Comparison of ENCODE assay signal across 8 cellular contexts in genomic region chr10:103350522-103351260, GRCh38. TPM values are rescaled to one million over a fixed set of nuclear protein-coding genes. Genes with fewer than 3 reads are reported as not detected.
DNase-seq lines count a peak whose midpoint lies in the region; ATAC-seq and TF ChIP-seq lines count a peak whose summit lies in the region.

PCGF6 (minus strand) TSS chr10:103351140; CDS start chr10:103351066, 74 bp downstream.

- H3K4me1 Mint-ChIP-seq in activated T-cell treated with anti-CD3 and anti-CD28 coated beads, Interleukin-2, amount 50 U/mL, for 72 hours (ENCODE audit: low read depth), result peaks cover 13% of the 10 kb centered on the region

- no peaks in the 10 kb centered on the region for H3K9me3 ChIP-seq in HUES6 (ENCODE audit: control insufficient read depth, insufficient read depth, low read depth, low read length)
- H3K9me3 ChIP-seq in esophagus squamous epithelium, result no peaks in the 10 kb centered on the region

- H3K27ac ChIP-seq in HUES6 (ENCODE audit: low read depth, low read length) (peak within 1 kb of the TSS; percentile 76; the same call in 1 of the 2 replicates), esophagus squamous epithelium (peak within 1 kb of the TSS; percentile 79 to 90 (median 82))

- no peak for TF ChIP-seq POLR2A in esophagus squamous epithelium (IDR thresholded peaks at IDR 0.05)

- H3K36me3 Mint-ChIP-seq in activated T-cell treated with anti-CD3 and anti-CD28 coated beads, Interleukin-2, amount 50 U/mL, for 72 hours (ENCODE audit: insufficient read depth in 2 of 2), result peaks cover 2 to 5% of the 10 kb centered on the region in 2 donors

- H3K9me3 Mint-ChIP-seq in activated T-cell treated with anti-CD3 and anti-CD28 coated beads, Interleukin-2, amount 50 U/mL, for 72 hours, result no peaks in the 10 kb centered on the region

- H3K4me3 ChIP-seq in HUES6 (ENCODE audit: low read depth, low read length) (peak within 1 kb of the TSS; percentile 98), esophagus squamous epithelium (peak within 1 kb of the TSS; percentile 66 to 93 (median 74))

- H3K9ac ChIP-seq in HUES6 (ENCODE audit: low read length), result peak within 1 kb of the TSS; percentile 94

- H3K27ac Mint-ChIP-seq in activated T-cell treated with anti-CD3 and anti-CD28 coated beads, Interleukin-2, amount 50 U/mL, for 72 hours, result peak within 1 kb of the TSS; percentile 93

- peaks cover 27% of the 10 kb centered on the region for H3K36me3 ChIP-seq in HUES6 (ENCODE audit: control insufficient read depth, insufficient read depth, low read length)
- H3K36me3 ChIP-seq in esophagus squamous epithelium, result peaks cover 0 to 32% (median 0%) of the 10 kb centered on the region in 3 donors

- 0% methylated on average over 7 to 18 of the region's 82 CpGs for WGBS in esophagus squamous epithelium, 2 donors

- H3K27me3 ChIP-seq in HUES6 (ENCODE audit: control insufficient read depth, insufficient read depth, low read length) (no peaks in the 10 kb centered on the region), esophagus squamous epithelium (no peaks in the 10 kb centered on the region)

- DNase-seq in D341Med (ENCODE audit: low spot score), result peak; percentile 93
- peak; percentile 80 to 87 for DNase-seq in activated T-cell treated with anti-CD3 and anti-CD28 coated beads, Interleukin-2, amount 50 U/mL, for 72 hours
- DNase-seq in esophagus squamous epithelium (lab: John Stamatoyannopoulos, UW), result no peak
- DNase-seq in myocyte (ENCODE audit: low read depth), result peak; percentile 89
- DNase-seq in stimulated activated CD8-positive, alpha-beta memory T cell treated with anti-CD3 and anti-CD28 coated beads, Interleukin-7, amount 100 ng/mL, for 4 hours (ENCODE audit: low read depth in 2 of 2), result peak; percentile 34 to 64

- peak within 1 kb of the TSS; percentile 96 to 97 for H3K4me3 Mint-ChIP-seq in activated T-cell treated with anti-CD3 and anti-CD28 coated beads, Interleukin-2, amount 50 U/mL, for 72 hours

- H3K4me1 ChIP-seq in HUES6 (ENCODE audit: control insufficient read depth, insufficient read depth, low read length) (peaks cover 8% of the 10 kb centered on the region; the same call in 1 of the 2 replicates), esophagus squamous epithelium (peaks cover 3 to 24% (median 7%) of the 10 kb centered on the region in 3 donors)

- H3K27me3 Mint-ChIP-seq in activated T-cell treated with anti-CD3 and anti-CD28 coated beads, Interleukin-2, amount 50 U/mL, for 72 hours (ENCODE audit: low read depth), result no peaks in the 10 kb centered on the region

- intact Hi-C loops in esophagus squamous epithelium (cut with DNase I), result no loop called here

- peak; percentile 70 for ATAC-seq in GM21360 (IDR thresholded peaks at IDR 0.05; ENCODE audit: unreplicated experiment)
- peak; percentile 90 to 91 for ATAC-seq in activated T-cell treated with anti-CD3 and anti-CD28 coated beads, Interleukin-2, amount 50 U/mL, for 72 hours (replicated peaks in 1 of 2)

- peak in 1 of 6 experiments; percentile 4 for TF ChIP-seq CTCF in esophagus squamous epithelium (IDR thresholded peaks at IDR 0.05)

TF ChIP-seq in PFSK-1, 5 proteins besides CTCF, POLR2A, EP300 and RAD21:
- TF ChIP-seq TAF1 (IDR thresholded peaks at IDR 0.05; ENCODE audit: borderline replicate concordance, insufficient read depth, low read length) (peak; percentile 69; the same call in 1 of the 2 replicates), SIN3A (IDR thresholded peaks at IDR 0.05; ENCODE audit: borderline replicate concordance, insufficient read depth, low read length) (no peak), REST (IDR thresholded peaks at IDR 0.05; ENCODE audit: insufficient read depth in 1 of 2, low read depth in 2 of 2, low read length in 2 of 2) (no peak), POLR2AphosphoS5 (IDR thresholded peaks at IDR 0.05; ENCODE audit: low read depth, low read length) (peak; percentile 65), FOXP2 (optimal IDR thresholded peaks at IDR 0.05; ENCODE audit: borderline replicate concordance, extremely low read depth, extremely low read length, insufficient read depth) (peak; percentile 7)

RNA-seq across cellular contexts. Expression of gene PCGF6, which starts in this region (rescaled TPM):
- polyA plus RNA-seq in PFSK-1 (2012; ENCODE audit: insufficient read length, low read depth), result 10.3 TPM
- total RNA-seq in activated T-cell treated with anti-CD3 and anti-CD28 coated beads, Interleukin-2, amount 50 U/mL, for 72 hours, result 10 to 100 TPM; 14.5 to 15.2 TPM
- total RNA-seq in esophagus squamous epithelium, result 10 to 100 TPM in 1 of 4 donors, 1 to 10 TPM in 3; 3.3 to 11.3 (median 7.8) TPM
- 10.1 and 11.6 TPM in 2 replicates for total RNA-seq in myocyte
- polyA plus RNA-seq in myocyte (2012), result 4.9 TPM
